8 cellular contexts compared by ENCODE assay signal in genomic region chr2:96763511-96764252, GRCh38. TPM values are rescaled to one million over a fixed set of nuclear protein-coding genes. Genes with fewer than 3 reads are reported as not detected.
DNase-seq lines count a peak whose midpoint lies in the region; ATAC-seq, FAIRE-seq and TF ChIP-seq lines count a peak whose summit lies in the region.

No MANE protein-coding gene starts in this region.

- no peaks in the 10 kb centered on the region for H3K9me3 ChIP-seq in A549
- no peaks in the 10 kb centered on the region for H3K9me3 ChIP-seq in OCI-LY3 (ENCODE audit: insufficient read depth, low read length)
- H3K9me3 ChIP-seq in mesodermal cell (ENCODE audit: control insufficient read depth, low read length) = no peaks in the 10 kb centered on the region
- no peaks in the 10 kb centered on the region for H3K9me3 ChIP-seq in upper lobe of right lung

- H3K36me3 Mint-ChIP-seq in chondrocyte (ENCODE audit: low read depth) = no peaks in the 10 kb centered on the region

- DNase-seq in A549 (ENCODE audit: low read depth in 1 of 2, low spot score in 1 of 2) = peak in 1 of 2 experiments; percentile 57
- peak; percentile 42 for DNase-seq in ELR (ENCODE audit: low read depth)
- no peak for DNase-seq in chondrocyte (ENCODE audit: low spot score)
- DNase-seq in upper lobe of right lung = no peak
- DNase-seq in GM19238 (ENCODE audit: insufficient read length, low spot score) = no peak
- DNase-seq in activated effector memory CD4-positive, alpha-beta T cell treated with Interleukin-2 at 50 U/mL for 16 hours = no peak

- H3K4me1 ChIP-seq in A549 (peaks cover 38% of the 10 kb centered on the region), OCI-LY3 (ENCODE audit: low read length) (peaks cover 59% of the 10 kb centered on the region), mesodermal cell (ENCODE audit: control insufficient read depth, insufficient read depth, low read length, poor library complexity, severe bottlenecking) (peaks cover 20% of the 10 kb centered on the region), upper lobe of right lung (peaks cover 42% of the 10 kb centered on the region)

- peaks cover 18% of the 10 kb centered on the region for H3K79me2 ChIP-seq in OCI-LY3 (ENCODE audit: low read length)

- no peak overlapping the region for H2AFZ ChIP-seq in OCI-LY3 (ENCODE audit: low read depth, low read length)

- no peaks in the 10 kb centered on the region for H3K36me3 ChIP-seq in OCI-LY3 (replicated peaks; ENCODE audit: low read depth, low read length)
- no peaks in the 10 kb centered on the region for H3K36me3 ChIP-seq in mesodermal cell (ENCODE audit: control insufficient read depth, insufficient read depth, low read length)
- H3K36me3 ChIP-seq in upper lobe of right lung = no peaks in the 10 kb centered on the region

- no peak for TF ChIP-seq POLR2A in A549 (IDR thresholded peaks at IDR 0.05; ENCODE audit: low read length)

- H4K20me1 ChIP-seq in OCI-LY3 (ENCODE audit: insufficient read depth, low read length) = no peaks in the 10 kb centered on the region

- TF ChIP-seq EP300 in A549 (IDR thresholded peaks at IDR 0.05) = no peak

- H3K9ac ChIP-seq in OCI-LY3 (ENCODE audit: low read length) = peak overlapping the region; percentile 29; the same call in 1 of the 2 replicates

- H3K4me3 ChIP-seq in A549 (peak overlapping the region; percentile 18; the same call in 1 of the 3 replicates), OCI-LY3 (ENCODE audit: low read length) (peak overlapping the region; percentile 85), mesodermal cell (ENCODE audit: extremely low read depth, insufficient read depth, low read length, poor library complexity, severe bottlenecking) (peak overlapping the region; percentile 9), upper lobe of right lung (peak overlapping the region; percentile 76)

- H3K4me2 ChIP-seq in A549 (peak overlapping the region; percentile 75), OCI-LY3 (ENCODE audit: low read length) (peak overlapping the region; percentile 85)

- POLR2A ChIA-PET in A549 (lab: Yijun Ruan, JAX) = interaction anchor here (1.7 kb wide), 1 partner anchor 126 kb away, joined by 4 read pairs; the partner anchor contains the start of gene KANSL3

- ATAC-seq in A549 (peak in 1 of 2 experiments; percentile 49; a peak in 3 of 6 replicates), upper lobe of right lung (no peak)

- peak overlapping the region; percentile 29 to 63; a peak in 5 of 6 replicates for H3K27ac ChIP-seq in A549
- H3K27ac ChIP-seq in OCI-LY3 (ENCODE audit: low read length) = no peak overlapping the region
- H3K27ac ChIP-seq in mesodermal cell (ENCODE audit: low read depth, low read length, severe bottlenecking) = peak overlapping the region; percentile 16
- peak overlapping the region; percentile 36 for H3K27ac ChIP-seq in upper lobe of right lung

- no peaks in the 10 kb centered on the region for H3K9me3 Mint-ChIP-seq in chondrocyte (ENCODE audit: low read depth)

- 73% methylated on average over 5 of the region's 7 CpGs for WGBS in A549 (ENCODE audit: missing lambda C conversion rate)
- 30 to 41% methylated on average over 5 of the region's 7 CpGs for WGBS in mesodermal cell (ENCODE audit: insufficient coverage in 2 of 2), 2 experiments

- H3K27me3 Mint-ChIP-seq in chondrocyte (ENCODE audit: low read depth) = no peaks in the 10 kb centered on the region

- H3K4me3 Mint-ChIP-seq in chondrocyte (ENCODE audit: unreplicated experiment) = peak overlapping the region; percentile 79

- TF ChIP-seq RAD21 in A549 (conservative IDR thresholded peaks at IDR 0.05 in 1 of 2, IDR thresholded peaks at IDR 0.05 in 1 of 2) = 0 out of 5 replicates have a peak, but pooled peaks of 1 of the 2 experiments have one; percentile 12

- TF ChIP-seq CTCF in A549 (IDR thresholded peaks at IDR 0.05) = peak; percentile 33
- peak; percentile 47 for TF ChIP-seq CTCF in OCI-LY3 (IDR thresholded peaks at IDR 0.05; ENCODE audit: low read depth, low read length)
- peak; percentile 69 for TF ChIP-seq CTCF in chondrocyte (IDR thresholded peaks at IDR 0.05)
- peak; percentile 48 for TF ChIP-seq CTCF in upper lobe of right lung (IDR thresholded peaks at IDR 0.05)

- peak overlapping the region; percentile 45 for H3K27ac Mint-ChIP-seq in chondrocyte (ENCODE audit: unreplicated experiment)

- peaks cover 44% of the 10 kb centered on the region for H3K4me1 Mint-ChIP-seq in chondrocyte (ENCODE audit: low read depth)

- H3K27me3 ChIP-seq in OCI-LY3 (ENCODE audit: low read depth, low read length) (no peaks in the 10 kb centered on the region), upper lobe of right lung (no peaks in the 10 kb centered on the region)

- intact Hi-C loops in upper lobe of right lung (cut with DNase I) = no loop called here

- CTCF ChIA-PET in A549 (lab: Yijun Ruan, JAX) = interaction anchor here (0.5 to 13.2 kb wide), 20 partner anchors 10 to 246 kb away, joined by 3 to 186 read pairs (median 6); partner anchors contain the start of gene CNNM3

- no peak for FAIRE-seq in A549 (lab: Jason Lieb, UNC)

TF ChIP-seq in A549, 52 proteins besides CTCF, POLR2A, EP300 and RAD21:
- TF ChIP-seq RNF2 (IDR thresholded peaks at IDR 0.05; ENCODE audit: borderline replicate concordance, low read depth) (no peak), MAFK (IDR thresholded peaks at IDR 0.05; ENCODE audit: partially characterized antibody) (no peak), GATA3 (IDR thresholded peaks at IDR 0.05; ENCODE audit: borderline replicate concordance) (no peak)

RNA-seq across cellular contexts. Expression of gene CNNM4, which starts 3.0 kb away (rescaled TPM):
- polyA plus RNA-seq in A549 (2011; rRNA removed) (11.2 and 15.0 TPM in 2 replicates), A549 (2017; fragmentation: RNase III; extraction: RNeasy Plus Mini Kit Qiagen cat#74134 plus additional on column Dnase treatment) (8.5 to 8.8 TPM (median 8.8 TPM) in 3 replicates)
- polyA plus RNA-seq in A549 (2012; cell fraction: cytosol; rRNA removed) = 9.5 and 13.5 TPM in 2 replicates
- 16.3 and 16.6 TPM in 2 replicates for polyA plus RNA-seq in A549 (2012; cell fraction: nucleus; rRNA removed)
- polyA minus RNA-seq in A549 (2011; rRNA and poly(A)+ RNA removed) = 17.7 and 17.8 TPM in 2 replicates
- total RNA-seq in chondrocyte (7.6 to 8.3 TPM (median 7.7 TPM) in 3 replicates), upper lobe of right lung (15.0 TPM)
- polyA plus RNA-seq in mesodermal cell (2013, experiment 1 of 2) = 8.7 TPM
- polyA plus RNA-seq in mesodermal cell (2013, experiment 2 of 2) = 8.5 TPM

RNA-seq across cellular contexts. Expression of gene LMAN2L, which starts 23.8 kb away (rescaled TPM):
- polyA plus RNA-seq in A549 (2011; rRNA removed) (28.0 and 31.8 TPM in 2 replicates), A549 (2017; fragmentation: RNase III; extraction: RNeasy Plus Mini Kit Qiagen cat#74134 plus additional on column Dnase treatment) (24.3 to 25.4 TPM (median 24.8 TPM) in 3 replicates)
- polyA plus RNA-seq in A549 (2012; cell fraction: cytosol; rRNA removed) = 19.7 and 22.5 TPM in 2 replicates
- polyA plus RNA-seq in A549 (2012; cell fraction: nucleus; rRNA removed) = 17.6 and 19.7 TPM in 2 replicates
- polyA minus RNA-seq in A549 (2011; rRNA and poly(A)+ RNA removed) = 19.1 and 19.4 TPM in 2 replicates
- total RNA-seq in chondrocyte (15.3 to 25.4 TPM (median 15.9 TPM) in 3 replicates), upper lobe of right lung (16.5 TPM)
- 25.1 TPM for polyA plus RNA-seq in mesodermal cell (2013, experiment 1 of 2)
- 23.6 TPM for polyA plus RNA-seq in mesodermal cell (2013, experiment 2 of 2)

RNA-seq across cellular contexts. Expression of gene CNNM3, which starts 52.4 kb away (rescaled TPM):
- polyA plus RNA-seq in A549 (2011; rRNA removed) (11.8 and 13.6 TPM in 2 replicates), A549 (2017; fragmentation: RNase III; extraction: RNeasy Plus Mini Kit Qiagen cat#74134 plus additional on column Dnase treatment) (13.2 to 15.3 TPM (median 14.1 TPM) in 3 replicates)
- polyA plus RNA-seq in A549 (2012; cell fraction: cytosol; rRNA removed) = 21.7 and 24.2 TPM in 2 replicates
- 36.8 and 49.9 TPM in 2 replicates for polyA plus RNA-seq in A549 (2012; cell fraction: nucleus; rRNA removed)
- 27.2 and 43.9 TPM in 2 replicates for polyA minus RNA-seq in A549 (2011; rRNA and poly(A)+ RNA removed)
- total RNA-seq in chondrocyte (10.2 to 14.0 TPM (median 10.4 TPM) in 3 replicates), upper lobe of right lung (34.1 TPM)
- 10.5 TPM for polyA plus RNA-seq in mesodermal cell (2013, experiment 1 of 2)
- polyA plus RNA-seq in mesodermal cell (2013, experiment 2 of 2) = 8.6 TPM

Comparison
In these comparisons a context has a peak if more than half of its experiments do, and no peak if none do; other contexts are left out.
1. H3K4me3 ChIP-seq: peak in every context shown above with its lines; median percentile 85 in OCI-LY3; 76 in upper lobe of right lung; 18 in A549; 9 in mesodermal cell.